In the genomic region with DNA sequence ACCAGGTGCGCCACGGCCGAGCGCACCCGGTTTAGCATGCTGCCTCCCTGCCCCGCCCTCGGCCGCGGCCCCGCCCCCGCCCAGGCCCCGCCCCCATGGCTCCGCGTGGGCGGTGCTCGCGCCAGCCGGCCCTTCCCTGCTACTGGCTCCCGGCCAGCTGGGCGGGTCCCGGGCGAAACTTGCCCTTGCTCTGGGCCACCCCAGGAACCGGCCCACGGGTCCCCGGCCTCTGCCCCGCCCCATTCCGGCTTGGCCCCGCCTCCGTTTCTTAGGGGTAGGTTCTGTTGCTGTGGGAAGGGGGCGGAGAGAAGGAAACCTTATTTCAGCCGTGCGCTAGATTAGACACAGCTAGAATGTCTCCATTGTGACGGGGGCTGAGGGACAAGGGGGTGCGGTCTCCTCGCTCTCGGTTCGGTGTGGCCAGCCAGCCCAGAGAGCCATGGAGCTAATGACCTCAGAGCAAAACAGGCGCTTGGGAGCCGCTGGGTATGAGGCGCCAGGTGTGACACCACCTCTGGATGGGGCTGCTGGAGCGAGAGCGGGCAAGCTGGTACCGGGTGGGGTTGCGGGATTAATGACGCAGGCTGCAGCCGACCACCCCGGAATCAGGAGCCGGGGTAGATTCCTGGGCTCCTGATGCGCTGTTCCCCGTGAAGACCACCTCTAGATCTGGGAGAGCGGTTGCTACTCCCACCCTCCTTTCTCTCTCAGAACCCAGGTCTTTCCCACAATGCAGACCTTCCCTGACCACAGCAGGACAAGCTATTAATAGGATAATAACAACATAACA, we compare ENCODE assay signal across 8 cellular contexts. TPM values are rescaled to one million over a fixed set of nuclear protein-coding genes. Genes with fewer than 3 reads are reported as not detected.
A peak's percentile ranks its signal among the peaks of the same experiment; 100 is the strongest.
DNase-seq lines count a peak whose midpoint lies in the region; ATAC-seq and TF ChIP-seq lines count a peak whose summit lies in the region.

A gene with protein sequence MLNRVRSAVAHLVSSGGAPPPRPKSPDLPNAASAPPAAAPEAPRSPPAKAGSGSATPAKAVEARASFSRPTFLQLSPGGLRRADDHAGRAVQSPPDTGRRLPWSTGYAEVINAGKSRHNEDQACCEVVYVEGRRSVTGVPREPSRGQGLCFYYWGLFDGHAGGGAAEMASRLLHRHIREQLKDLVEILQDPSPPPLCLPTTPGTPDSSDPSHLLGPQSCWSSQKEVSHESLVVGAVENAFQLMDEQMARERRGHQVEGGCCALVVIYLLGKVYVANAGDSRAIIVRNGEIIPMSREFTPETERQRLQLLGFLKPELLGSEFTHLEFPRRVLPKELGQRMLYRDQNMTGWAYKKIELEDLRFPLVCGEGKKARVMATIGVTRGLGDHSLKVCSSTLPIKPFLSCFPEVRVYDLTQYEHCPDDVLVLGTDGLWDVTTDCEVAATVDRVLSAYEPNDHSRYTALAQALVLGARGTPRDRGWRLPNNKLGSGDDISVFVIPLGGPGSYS (minus strand): TSS at position 69 of the 790 bp plus-strand sequence. CDS start 31 bp downstream, at position 38.

- H2BK5ac ChIP-seq in neuronal stem cell (ENCODE audit: low read length): no peak within 1 kb of the TSS

- no peak within 1 kb of the TSS for H4K8ac ChIP-seq in neuronal stem cell (ENCODE audit: low read depth, low read length)

- no peak within 1 kb of the TSS for H2BK15ac ChIP-seq in neuronal stem cell (ENCODE audit: low read length)

- H3K27me3 ChIP-seq in SJCRH30 (no peaks in the 10 kb centered on the region), gastroesophageal sphincter (peaks cover 14% of the 10 kb centered on the region), neuronal stem cell (ENCODE audit: control insufficient read depth in 3 of 3, insufficient read depth in 3 of 3, low read depth in 1 of 3, low read length in 3 of 3) (peaks cover 8 to 84% (median 31%) of the 10 kb centered on the region in 3 experiments), stomach smooth muscle (ENCODE audit: control insufficient read depth in 1 of 2, insufficient read depth in 2 of 2, low read length in 2 of 2) (peaks cover 4 to 6% of the 10 kb centered on the region in 2 donors)

- peak within 1 kb of the TSS; percentile 91 for H3K18ac ChIP-seq in neuronal stem cell (ENCODE audit: low read length)

- peak within 1 kb of the TSS; percentile 72 for H3K4me3 ChIP-seq in SJCRH30
- peak within 1 kb of the TSS; percentile 23 to 77 for H3K4me3 ChIP-seq in gastroesophageal sphincter
- H3K4me3 ChIP-seq in neuronal stem cell (ENCODE audit: low read length in 2 of 2): peak within 1 kb of the TSS; percentile 53 to 86
- H3K4me3 ChIP-seq in stomach smooth muscle (ENCODE audit: low read length in 2 of 2): peak within 1 kb of the TSS; percentile 71 to 83

- H3K14ac ChIP-seq in neuronal stem cell (ENCODE audit: low read length): peak within 1 kb of the TSS; percentile 25

- peak within 1 kb of the TSS; percentile 100 for H3K4me2 ChIP-seq in neuronal stem cell (ENCODE audit: insufficient read depth, low read length, poor library complexity, severe bottlenecking)

- H3K27ac ChIP-seq in SJCRH30 (no peak within 1 kb of the TSS), gastroesophageal sphincter (peak within 1 kb of the TSS; percentile 11 to 82 (median 78)), neuronal stem cell (replicated peaks; ENCODE audit: low read length) (no peak within 1 kb of the TSS), stomach smooth muscle (ENCODE audit: low read length) (no peak within 1 kb of the TSS)

- no peak for TF ChIP-seq POLR2A in gastroesophageal sphincter (IDR thresholded peaks at IDR 0.05)

- H4K91ac ChIP-seq in neuronal stem cell (ENCODE audit: low read depth, low read length, poor library complexity): no peak within 1 kb of the TSS

- peak within 1 kb of the TSS; percentile 81 for H3K23ac ChIP-seq in neuronal stem cell (ENCODE audit: low read depth, low read length, poor library complexity)

- H3K79me1 ChIP-seq in neuronal stem cell (ENCODE audit: low read depth, low read length): no peaks in the 10 kb centered on the region

- H3K9me3 ChIP-seq in SJCRH30 (replicated peaks): no peaks in the 10 kb centered on the region
- H3K9me3 ChIP-seq in gastroesophageal sphincter: no peaks in the 10 kb centered on the region
- H3K9me3 ChIP-seq in neuronal stem cell (replicated peaks in 1 of 2; ENCODE audit: control insufficient read depth in 2 of 2, insufficient read depth in 1 of 2, low read depth in 1 of 2, low read length in 2 of 2): no peaks in the 10 kb centered on the region
- H3K9me3 ChIP-seq in stomach smooth muscle (ENCODE audit: control insufficient read depth in 2 of 2, low read length in 2 of 2): no peaks in the 10 kb centered on the region

- no peak within 1 kb of the TSS for H2BK120ac ChIP-seq in neuronal stem cell (ENCODE audit: low read depth, low read length)

- no peak within 1 kb of the TSS for H3K4ac ChIP-seq in neuronal stem cell (ENCODE audit: low read length)

- H3K36me3 ChIP-seq in SJCRH30: no peaks in the 10 kb centered on the region
- no peaks in the 10 kb centered on the region for H3K36me3 ChIP-seq in gastroesophageal sphincter
- H3K36me3 ChIP-seq in neuronal stem cell (replicated peaks in 1 of 2; ENCODE audit: control insufficient read depth in 2 of 2, insufficient read depth in 2 of 2, low read length in 2 of 2): no peaks in the 10 kb centered on the region
- H3K36me3 ChIP-seq in stomach smooth muscle (ENCODE audit: control insufficient read depth in 2 of 2, insufficient read depth in 2 of 2, low read length in 2 of 2): no peaks in the 10 kb centered on the region

- peak; percentile 92 for ATAC-seq in gastroesophageal sphincter

- no peak for TF ChIP-seq EP300 in gastroesophageal sphincter (IDR thresholded peaks at IDR 0.05)

- no peak for TF ChIP-seq CTCF in gastroesophageal sphincter (IDR thresholded peaks at IDR 0.05)

- DNase-seq in ELR (ENCODE audit: low read depth) (peak; percentile 95), H4 (ENCODE audit: low spot score) (peak; percentile 74), Kasumi-1 (lab: John Stamatoyannopoulos, UW) (peak; percentile 90 to 91), SJCRH30 (peak; percentile 93 to 95), neuronal stem cell (ENCODE audit: low spot score) (peak; percentile 92)
- DNase-seq in activated gamma-delta T cell treated with anti-CD3 and anti-CD28 coated beads, Interleukin-2, amount 50 U/mL, for 16 hours (ENCODE audit: low read depth): peak; percentile 95

- H2AFZ ChIP-seq in neuronal stem cell (ENCODE audit: low read length): peak within 1 kb of the TSS; percentile 96

- no peak within 1 kb of the TSS for H2BK12ac ChIP-seq in neuronal stem cell (ENCODE audit: low read length)

- WGBS in gastroesophageal sphincter (ENCODE audit: low coverage in 1 of 2), 2 donors: 0% methylated on average over 5 of the region's 51 CpGs
- no CpG with 5 or more reads among the region's 51 CpGs for WGBS in neuronal stem cell (ENCODE audit: extremely low coverage in 2 of 2, insufficient read length in 2 of 2, insufficient replicate concordance in 1 of 2), 2 donors

- H3K9ac ChIP-seq in neuronal stem cell (ENCODE audit: low read depth, low read length, poor library complexity) (peak within 1 kb of the TSS; percentile 64), stomach smooth muscle (ENCODE audit: low read length in 2 of 2) (peak within 1 kb of the TSS; percentile 47 to 48)

- no peak within 1 kb of the TSS for H2AK5ac ChIP-seq in neuronal stem cell (ENCODE audit: low read depth, low read length)

- peaks cover 3% of the 10 kb centered on the region; the same call in 1 of the 2 replicates for H3K4me1 ChIP-seq in SJCRH30
- peaks cover 0 to 39% (median 24%) of the 10 kb centered on the region in 3 donors for H3K4me1 ChIP-seq in gastroesophageal sphincter
- H3K4me1 ChIP-seq in neuronal stem cell (ENCODE audit: control insufficient read depth in 2 of 2, insufficient read depth in 1 of 2, low read depth in 1 of 2, low read length in 2 of 2): peaks cover 8 to 15% of the 10 kb centered on the region in 2 donors
- peaks cover 28% of the 10 kb centered on the region for H3K4me1 ChIP-seq in stomach smooth muscle (ENCODE audit: control insufficient read depth, insufficient read depth, low read length)

RNA-seq across cellular contexts. Expression of the gene that starts here (rescaled TPM):
- 0.10 and 0.45 TPM in 2 replicates for total RNA-seq in H4 (2014; rRNA removed; shearing (Covaris generic))
- total RNA-seq in SJCRH30 (2014; rRNA removed; shearing (Covaris generic)): 0.85 and 1.2 TPM in 2 replicates
- 1 to 10 TPM in 2 of 4 donors, under 1 TPM in 2; 0.35 to 2.8 (median 1.7) TPM for total RNA-seq in gastroesophageal sphincter
- polyA plus RNA-seq in neuronal stem cell (2013, experiment 1 of 2): 3.8 TPM
- 3.8 TPM for polyA plus RNA-seq in neuronal stem cell (2013, experiment 2 of 2)

Comparison
In these comparisons a context has a peak if more than half of its experiments do, and no peak if none do; other contexts are left out.
1. Peak in DNase-seq in H4; RNA of the gene not detected or under 1 TPM.
2. H3K27ac ChIP-seq: peak in gastroesophageal sphincter (4 of 4); none in SJCRH30 (single experiment), neuronal stem cell (single experiment) and stomach smooth muscle (single experiment).
3. Peak in every context shown above with its lines, with median percentiles within 50 percentile points of each other: DNase-seq and H3K4me3 ChIP-seq.